28 cellular contexts compared by ENCODE assay signal in the genomic region with DNA sequence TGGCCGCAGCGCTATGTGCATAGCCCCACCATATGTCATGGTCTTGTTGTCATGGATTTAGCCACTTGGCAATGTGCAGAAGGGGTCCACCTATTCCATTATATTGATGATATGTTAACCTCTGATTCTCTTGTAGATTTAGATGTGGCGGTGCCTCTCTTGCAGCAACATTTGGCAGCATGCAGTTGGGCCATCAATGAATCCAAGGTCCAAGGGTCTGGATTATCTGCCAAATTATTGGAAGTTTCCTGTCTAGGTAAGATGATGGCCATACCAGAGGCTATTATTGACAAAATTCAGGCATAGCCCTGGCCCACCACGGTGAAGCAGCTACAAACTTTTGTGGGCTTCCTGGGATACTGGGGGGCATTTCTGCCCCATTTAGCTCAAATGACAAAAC.
"Had no signal": no experiment of that assay in that cellular context is flagged by ENCODE, and none has a peak within 500 bp of the region (broad histone marks: within the 10 kb centered on the region; RNA-seq: fewer than 3 reads in every experiment).

No MANE protein-coding gene starts in this region.

- H3K27me3 ChIP-seq: colonic mucosa, dorsolateral prefrontal cortex, esophagus muscularis mucosa, esophagus squamous epithelium, foreskin keratinocyte, gastrocnemius medialis, gastroesophageal sphincter, heart left ventricle, heart right ventricle had no signal

- DNase-seq: colonic mucosa; cortex of kidney; dermis blood vessel endothelial cell; dorsolateral prefrontal cortex; effector CD4-positive, alpha-beta T cell; effector CD8-positive, alpha-beta T cell; effector memory CD4-positive, alpha-beta T cell; effector memory CD8-positive, alpha-beta T cell; endodermal cell; erythroblast; esophagus squamous epithelium; foreskin fibroblast; foreskin keratinocyte; foreskin melanocyte; gastrocnemius medialis; glutamatergic neuron; head of caudate nucleus; heart left ventricle; heart right ventricle had no signal

- H3K4me1 ChIP-seq: colonic mucosa, esophagus muscularis mucosa, gastroesophageal sphincter had no signal

- H3K36me3 ChIP-seq: colonic mucosa had no signal

- H3K9me3 ChIP-seq: colonic mucosa, esophagus muscularis mucosa, esophagus squamous epithelium, gastrocnemius medialis, gastroesophageal sphincter, heart left ventricle, heart right ventricle had no signal

- H3K27ac ChIP-seq: colonic mucosa, coronary artery, dorsolateral prefrontal cortex, epithelial cell of prostate, esophagus muscularis mucosa, esophagus squamous epithelium, foreskin keratinocyte, gastrocnemius medialis, gastroesophageal sphincter, heart left ventricle, heart right ventricle had no signal

- H3K4me3 ChIP-seq: colonic mucosa, coronary artery, dorsolateral prefrontal cortex, esophagus muscularis mucosa, esophagus squamous epithelium, gastrocnemius medialis, gastroesophageal sphincter, heart left ventricle, heart right ventricle had no signal

- FAIRE-seq: colon, endometrium, endothelial cell of umbilical vein, frontal cortex had no signal

- ATAC-seq: effector memory CD8-positive, alpha-beta T cell; esophagus mucosa; foreskin keratinocyte; gastrocnemius medialis; gastroesophageal sphincter; heart left ventricle; heart right ventricle had no signal
